ENCODE assay signal across 11 cellular contexts in genomic region chr16:28597692-28598261, GRCh38. TPM values are rescaled to one million over a fixed set of nuclear protein-coding genes. Genes with fewer than 3 reads are reported as not detected.
DNase-seq lines count a peak whose midpoint lies in the region; ATAC-seq and TF ChIP-seq lines count a peak whose summit lies in the region.
"Had no signal": no experiment of that assay in that cellular context is flagged by ENCODE, and none has a peak within 500 bp of the region (broad histone marks: within the 10 kb centered on the region; RNA-seq: fewer than 3 reads in every experiment).

No MANE protein-coding gene starts in this region.

- WGBS in lung, 2 donors: 61 to 69% methylated on average over 9 of the region's 9 CpGs

- ATAC-seq in lung (ENCODE audit: insufficient read depth, low FRiP score): no peak

- in situ Hi-C loops in ACHN (cut with HindIII; ENCODE audit: low pct_ligation_motif_present, low pct_unique_long_range_greater_than_20kb, low sequenced_read_pairs): no loop called here

- TF ChIP-seq CTCF in lung (IDR thresholded peaks at IDR 0.05; ENCODE audit: control extremely low read depth, extremely low read depth): no peak

- no peaks in the 10 kb centered on the region for H3K36me3 ChIP-seq in lung (ENCODE audit: control insufficient read depth in 2 of 2, insufficient read depth in 2 of 2, low read length in 2 of 2)

- H3K4me1 ChIP-seq in lung (ENCODE audit: control insufficient read depth in 2 of 2, insufficient read depth in 2 of 2, low read length in 2 of 2): peaks cover 0 to 13% of the 10 kb centered on the region in 2 donors

- H3K27me3 ChIP-seq in lung (ENCODE audit: control insufficient read depth, insufficient read depth): no peaks in the 10 kb centered on the region

- DNase-seq in ELR (ENCODE audit: low read depth): peak; percentile 13
- peak; percentile 1 to 3 for DNase-seq in Kasumi-1 (lab: John Stamatoyannopoulos, UW)
- peak; percentile 45 for DNase-seq in UCSD-AML1 (lab: John Stamatoyannopoulos, UW; ENCODE audit: unreplicated experiment)
- DNase-seq in lung (ENCODE audit: low spot score): peak; percentile 54
- no peak for DNase-seq in NCI-H1930 (lab: John Stamatoyannopoulos, UW)
- DNase-seq in activated T-cell treated with anti-CD3 and anti-CD28 coated beads, Interleukin-2, amount 50 U/mL, for 1 hour: no peak
- DNase-seq in ACHN: no peak
- DNase-seq in GM19238 (ENCODE audit: insufficient read length, low spot score): no peak
- DNase-seq: activated naive CD4-positive, alpha-beta T cell treated with anti-CD3 and anti-CD28 coated beads, Interleukin-2, amount 10 ng/mL, durations not matched to agents 7 days and 5 days; effector CD8-positive, alpha-beta T cell; stimulated activated CD4-positive, alpha-beta T cell treated with anti-CD3 and anti-CD28 coated beads, Interleukin-15, amount 100 ng/mL, for 24 hours had no signal

- no peak overlapping the region for H3K4me3 ChIP-seq in lung

- peak overlapping the region in 1 of 2 donors; percentile 58 for H3K27ac ChIP-seq in lung (ENCODE audit: low read depth in 1 of 2, low read length in 1 of 2)

- no peaks in the 10 kb centered on the region for H3K9me3 ChIP-seq in lung (ENCODE audit: control insufficient read depth in 2 of 2, insufficient read depth in 1 of 2, low read length in 1 of 2)

RNA-seq across cellular contexts. Expression of gene SULT1A2, which starts 0.9 kb away (rescaled TPM):
- total RNA-seq in lung: 1 to 10 TPM; 3.7 to 6.4 TPM
- 10 to 100 TPM in 1 of 2 donors, 1 to 10 TPM in 1; 5.7 to 14.2 TPM for polyA plus RNA-seq in lung

RNA-seq across cellular contexts. Expression of gene SULT1A1, which starts 12.1 kb away (rescaled TPM):
- total RNA-seq in lung: 10 to 100 TPM; 37.3 to 43.1 TPM
- polyA plus RNA-seq in lung: 100 to 1,000 TPM in 1 of 2 donors, 10 to 100 TPM in 1; 34.6 to 118 TPM

RNA-seq across cellular contexts. Expression of gene NPIPB8, which starts 40.1 kb away (rescaled TPM):
- total RNA-seq in lung: 1 to 10 TPM in 1 of 2 donors, under 1 TPM in 1; 0.74 to 1.6 TPM
- not detected for polyA plus RNA-seq in lung

RNA-seq across cellular contexts. Expression of gene SGF29, which starts 44.1 kb away (rescaled TPM):
- 10 to 100 TPM; 17.8 to 30.4 TPM for total RNA-seq in lung
- 10 to 100 TPM; 18.5 to 46.6 TPM for polyA plus RNA-seq in lung

RNA-seq across cellular contexts. Expression of gene NUPR1, which starts 59.0 kb away (rescaled TPM):
- 100 to 1,000 TPM in 1 of 2 donors, 1 to 10 TPM in 1; 8.0 to 212 TPM for total RNA-seq in lung
- 100 to 1,000 TPM; 192 to 828 TPM for polyA plus RNA-seq in lung

Comparison
In these comparisons a context has a peak if more than half of its experiments do, and no peak if none do; other contexts are left out.
1. DNase-seq: peak in ELR (single experiment), Kasumi-1 (2 of 2), UCSD-AML1 (single experiment) and lung (single experiment); none in NCI-H1930 (0 of 2), activated T-cell treated with anti-CD3 and anti-CD28 coated beads, Interleukin-2, amount 50 U/mL, for 1 hour (single experiment), ACHN (single experiment) and GM19238 (single experiment).